7 cellular contexts compared by ENCODE assay signal in the genomic region with DNA sequence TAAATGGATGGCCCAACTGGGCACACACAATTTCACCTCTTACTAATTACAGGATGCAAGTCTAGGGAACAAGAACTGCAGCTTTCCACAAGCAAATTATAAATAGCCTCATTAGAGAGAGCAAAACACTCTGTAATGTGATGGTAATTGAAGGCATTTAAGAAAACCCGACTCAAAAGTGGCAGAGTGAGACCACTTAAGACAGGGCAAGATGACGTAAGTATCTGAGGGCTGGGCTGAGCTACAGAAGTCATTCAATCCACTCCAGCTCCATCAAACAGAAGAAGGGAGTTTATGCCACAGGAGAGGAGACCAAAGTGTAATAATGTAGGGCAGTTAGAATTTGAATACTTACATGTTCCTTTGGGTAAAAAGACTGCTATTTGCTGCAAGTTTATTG.
"Had no signal": no experiment of that assay in that cellular context is flagged by ENCODE, and none has a peak within 500 bp of the region (broad histone marks: within the 10 kb centered on the region; RNA-seq: fewer than 3 reads in every experiment).

No MANE protein-coding gene starts in this region.

- H3K27ac ChIP-seq: GM23248 had no signal

- DNase-seq: GM23248, GOT3, H7, HFFc6, IMR-90 had no signal

- H3K4me3 ChIP-seq: GM23248, HAP-1 had no signal

- H3K9me3 ChIP-seq: HAP-1 had no signal

- ATAC-seq: HCT116 had no signal

- H3K4me1 ChIP-seq: HAP-1 had no signal

- H2AFZ ChIP-seq: GM23248 had no signal

- H3K9ac ChIP-seq: GM23248 had no signal
